10 cellular contexts compared by ENCODE assay signal in the genomic region with DNA sequence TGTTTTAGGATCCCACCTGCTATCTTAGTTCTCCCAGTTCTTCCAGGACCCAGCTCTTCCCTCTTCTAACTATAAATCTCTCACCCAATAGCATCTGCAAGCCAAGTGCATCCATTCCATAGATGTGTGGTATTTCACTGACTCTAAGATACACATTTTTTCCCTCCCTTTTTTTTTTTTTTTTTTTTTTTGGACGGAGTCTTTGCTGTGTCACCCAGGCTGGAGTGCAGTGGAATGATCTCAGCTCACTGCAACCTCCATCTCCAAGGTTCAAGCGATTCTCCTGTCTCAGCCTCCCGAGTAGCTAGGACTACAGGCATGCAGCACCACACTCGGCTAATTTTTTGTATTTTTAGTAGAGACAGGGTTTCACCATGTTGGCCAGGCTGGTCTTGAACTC. TPM values are rescaled to one million over a fixed set of nuclear protein-coding genes. Genes with fewer than 3 reads are reported as not detected.
DNase-seq lines count a peak whose midpoint lies in the region; ATAC-seq and TF ChIP-seq lines count a peak whose summit lies in the region.
"Not testable (repeated sequence)": the region's sequence is repeated elsewhere in the genome, so short reads cannot be mapped to it uniquely, and the experiment has no call there.
"Had no signal": no experiment of that assay in that cellular context is flagged by ENCODE, and none has a peak within 500 bp of the region (broad histone marks: within the 10 kb centered on the region; RNA-seq: fewer than 3 reads in every experiment).

No MANE protein-coding gene starts in this region.

- in situ Hi-C loops in IMR-90 (cut with MboI; ENCODE audit: low sequenced_read_pairs), result not testable (repeated sequence)

- H3K79me1 ChIP-seq in IMR-90 (ENCODE audit: low read depth in 1 of 2, low read length in 2 of 2), result peaks cover 13 to 41% of the 10 kb centered on the region in 2 experiments; a peak in 3 of 4 replicates

- not testable (repeated sequence) for H4K8ac ChIP-seq in IMR-90 (ENCODE audit: low read depth in 2 of 2, low read length in 2 of 2)

- not testable (repeated sequence) for H3K9me3 Mint-ChIP-seq in Calu3 (ENCODE audit: low read depth, unreplicated experiment)
- H3K9me3 Mint-ChIP-seq in activated naive CD4-positive, alpha-beta T cell treated with anti-CD3 and anti-CD28 coated beads, Interleukin-2, amount 10 ng/mL, durations not matched to agents 7 days and 5 days, result peaks cover 11% of the 10 kb centered on the region

- peak overlapping the region; percentile 82; the same call in 1 of the 2 replicates for H3K4me2 ChIP-seq in IMR-90 (ENCODE audit: low read depth, low read length)
- peak overlapping the region; percentile 93 for H3K4me2 ChIP-seq in SU-DHL-6 (ENCODE audit: low read depth, low read length, poor library complexity, severe bottlenecking)
- peak overlapping the region; percentile 88 for H3K4me2 ChIP-seq in hepatocyte
- H3K4me2 ChIP-seq in neural cell (ENCODE audit: low read length), result peak overlapping the region; percentile 90

- dilution Hi-C loops in IMR-90 (cut with HindIII; ENCODE audit: low sequenced_read_pairs, unreplicated experiment), result not testable (repeated sequence)

- H4K91ac ChIP-seq in IMR-90 (ENCODE audit: insufficient read depth, low read depth, low read length), result not testable (repeated sequence)

- H3K79me2 ChIP-seq in SU-DHL-6 (ENCODE audit: insufficient read depth, low read length), result peaks cover 36% of the 10 kb centered on the region
- H3K79me2 ChIP-seq in hepatocyte, result peaks cover 54% of the 10 kb centered on the region
- H3K79me2 ChIP-seq in neural cell (replicated peaks; ENCODE audit: insufficient read depth, low read length), result peaks cover 40% of the 10 kb centered on the region

- TF ChIP-seq POLR2A in IMR-90 (IDR thresholded peaks at IDR 0.05; ENCODE audit: low read depth, low read length); suprapubic skin (IDR thresholded peaks at IDR 0.05): not testable (repeated sequence)

- not testable (repeated sequence) for H3F3A ChIP-seq in SU-DHL-6 (ENCODE audit: insufficient read depth); neural cell (ENCODE audit: insufficient read depth, low read length, poor library complexity, severe bottlenecking)

- H2AK5ac ChIP-seq in IMR-90 (ENCODE audit: low read depth, low read length), result not testable (repeated sequence)

- TF ChIP-seq CTCF in Calu3 (IDR thresholded peaks at IDR 0.05; ENCODE audit: unreplicated experiment); IMR-90 (conservative IDR thresholded peaks at IDR 0.05; ENCODE audit: low read depth, low read length); SU-DHL-6 (IDR thresholded peaks at IDR 0.05; ENCODE audit: insufficient read depth, low read length, poor library complexity, severe bottlenecking); hepatocyte (IDR thresholded peaks at IDR 0.05; ENCODE audit: poor library complexity); neural cell (IDR thresholded peaks at IDR 0.05; ENCODE audit: poor library complexity, severe bottlenecking); suprapubic skin (IDR thresholded peaks at IDR 0.05): not testable (repeated sequence)

- not testable (repeated sequence) for H4K5ac ChIP-seq in IMR-90 (ENCODE audit: low read depth, low read length)

- H3K27ac Mint-ChIP-seq in Calu3 (ENCODE audit: unreplicated experiment), result peak overlapping the region; percentile 79
- H3K27ac Mint-ChIP-seq in activated naive CD4-positive, alpha-beta T cell treated with anti-CD3 and anti-CD28 coated beads, Interleukin-2, amount 10 ng/mL, durations not matched to agents 7 days and 5 days, result peak overlapping the region; percentile 93

- TF ChIP-seq EP300 in neural cell (conservative IDR thresholded peaks at IDR 0.05; ENCODE audit: poor library complexity, severe bottlenecking); suprapubic skin (IDR thresholded peaks at IDR 0.05): not testable (repeated sequence)

- 0 out of 2 replicates have a peak overlapping the region, but pooled peaks have one; percentile 22 for H3K4ac ChIP-seq in IMR-90 (ENCODE audit: low read depth, low read length)

- not testable (repeated sequence) for H3K56ac ChIP-seq in IMR-90 (ENCODE audit: extremely low read depth, insufficient read depth, low read length)

- H3K9ac ChIP-seq in IMR-90 (ENCODE audit: low read depth, low read length), result not testable (repeated sequence)
- H3K9ac ChIP-seq in SU-DHL-6 (ENCODE audit: low read length), result peak overlapping the region; percentile 93
- H3K9ac ChIP-seq in neural cell (ENCODE audit: low read length), result peak overlapping the region; percentile 97

- H3K4me1 ChIP-seq in IMR-90 (ENCODE audit: control insufficient read depth, insufficient read depth, low read length), result not testable (repeated sequence)
- H3K4me1 ChIP-seq in ectodermal cell (ENCODE audit: control insufficient read depth, insufficient read depth, low read length), result peaks cover 20% of the 10 kb centered on the region
- peaks cover 19% of the 10 kb centered on the region for H3K4me1 ChIP-seq in hepatocyte (ENCODE audit: insufficient read depth)
- peaks cover 44% of the 10 kb centered on the region for H3K4me1 ChIP-seq in suprapubic skin

- BruUV-seq in Calu3 (replicated peaks; lab: Mats Ljungman, UMichigan); IMR-90 (replicated peaks; lab: Mats Ljungman, UMichigan): not testable (repeated sequence)

- not testable (repeated sequence) for H2AFZ ChIP-seq in IMR-90 (replicated peaks; ENCODE audit: low read length, poor library complexity); SU-DHL-6 (ENCODE audit: low read depth, low read length, severe bottlenecking); hepatocyte; neural cell (ENCODE audit: low read depth, low read length)

- H3K4me3 Mint-ChIP-seq in Calu3 (ENCODE audit: low read depth, unreplicated experiment), result peak overlapping the region; percentile 89
- H3K4me3 Mint-ChIP-seq in activated naive CD4-positive, alpha-beta T cell treated with anti-CD3 and anti-CD28 coated beads, Interleukin-2, amount 10 ng/mL, durations not matched to agents 7 days and 5 days, result peak overlapping the region; percentile 97

- WGBS in IMR-90 (ENCODE audit: extremely low coverage in 2 of 2, insufficient read length in 1 of 2), 2 experiments, result no CpG with 5 or more reads among the region's 4 CpGs
- 80 to 89% methylated on average over 3 to 4 of the region's 4 CpGs for WGBS in ectodermal cell, 2 experiments
- WGBS in hepatocyte (ENCODE audit: low lambda C conversion rate, missing lambda C conversion rate), result 89% methylated on average over 4 of the region's 4 CpGs
- 55% methylated on average over 4 of the region's 4 CpGs for WGBS in suprapubic skin

- ATAC-seq in IMR-90 (ENCODE audit: low read depth), result not testable (repeated sequence)

- H2BK120ac ChIP-seq in IMR-90 (ENCODE audit: low read depth, low read length), result not testable (repeated sequence)

- not testable (repeated sequence) for H3K9me1 ChIP-seq in IMR-90 (ENCODE audit: insufficient read depth, low read length)

- H2BK20ac ChIP-seq in IMR-90 (ENCODE audit: low read depth, low read length), result not testable (repeated sequence)

- H3K27me3 Mint-ChIP-seq in Calu3 (ENCODE audit: unreplicated experiment); activated naive CD4-positive, alpha-beta T cell treated with anti-CD3 and anti-CD28 coated beads, Interleukin-2, amount 10 ng/mL, durations not matched to agents 7 days and 5 days: not testable (repeated sequence)

- H3K9me3 ChIP-seq in IMR-90 (ENCODE audit: control insufficient read depth, insufficient read depth, low read length); SU-DHL-6 (ENCODE audit: insufficient read depth, low read length); ectodermal cell (ENCODE audit: control insufficient read depth, low read length); hepatocyte (ENCODE audit: low read depth); neural cell (ENCODE audit: low read length); suprapubic skin: not testable (repeated sequence)

- H3K4me1 Mint-ChIP-seq in Calu3 (ENCODE audit: low read depth, unreplicated experiment), result peaks cover 26% of the 10 kb centered on the region
- peaks cover 70% of the 10 kb centered on the region for H3K4me1 Mint-ChIP-seq in activated naive CD4-positive, alpha-beta T cell treated with anti-CD3 and anti-CD28 coated beads, Interleukin-2, amount 10 ng/mL, durations not matched to agents 7 days and 5 days

- not testable (repeated sequence) for H2BK15ac ChIP-seq in IMR-90 (ENCODE audit: low read depth, low read length)

- not testable (repeated sequence) for H4K20me1 ChIP-seq in IMR-90 (ENCODE audit: insufficient read depth, low read length); SU-DHL-6 (ENCODE audit: low read depth, low read length); hepatocyte (ENCODE audit: insufficient read depth, poor library complexity, severe bottlenecking); neural cell (ENCODE audit: insufficient read depth)

- H2BK5ac ChIP-seq in IMR-90 (ENCODE audit: low read depth, low read length, poor library complexity, severe bottlenecking), result not testable (repeated sequence)

- POLR2A ChIA-PET in IMR-90 (lab: Charles Lee; ENCODE audit: unreplicated experiment), result not testable (repeated sequence)

- intact Hi-C loops in Calu3 (cut with micrococcal nuclease; ENCODE audit: unreplicated experiment); IMR-90 (cut with micrococcal nuclease): not testable (repeated sequence)

- H3K23ac ChIP-seq in IMR-90 (ENCODE audit: low read depth, low read length), result 0 out of 2 replicates have a peak overlapping the region, but pooled peaks have one; percentile 11

- not testable (repeated sequence) for H3K27me3 ChIP-seq in IMR-90 (ENCODE audit: control insufficient read depth, insufficient read depth, low read length); SU-DHL-6 (ENCODE audit: low read length); ectodermal cell (ENCODE audit: control insufficient read depth, insufficient read depth, low read length, poor library complexity, severe bottlenecking); hepatocyte; neural cell (ENCODE audit: insufficient read depth, low read depth, low read length); suprapubic skin

- CTCF ChIA-PET in Calu3 (lab: Charles Lee), result interaction anchor here (0.7 to 0.8 kb wide), 2 partner anchors 32 to 40 kb away, joined by 3 to 6 read pairs; no protein-coding TSS in a partner anchor
- CTCF ChIA-PET in IMR-90 (lab: Yijun Ruan, JAX), result not testable (repeated sequence)
- CTCF ChIA-PET in activated naive CD4-positive, alpha-beta T cell treated with anti-CD3 and anti-CD28 coated beads, Interleukin-2, amount 10 ng/mL, durations not matched to agents 7 days and 5 days (lab: Charles Lee), result interaction anchor here (0.8 to 5.3 kb wide), 5 partner anchors 10 to 49 kb away, joined by 3 to 49 read pairs (median 12); a partner anchor contains a TSS

- peaks cover 72% of the 10 kb centered on the region for H3K36me3 Mint-ChIP-seq in Calu3 (ENCODE audit: insufficient read depth, unreplicated experiment)
- H3K36me3 Mint-ChIP-seq in activated naive CD4-positive, alpha-beta T cell treated with anti-CD3 and anti-CD28 coated beads, Interleukin-2, amount 10 ng/mL, durations not matched to agents 7 days and 5 days, result peaks cover 60% of the 10 kb centered on the region

- H3K27ac ChIP-seq in IMR-90 (ENCODE audit: insufficient read depth, low read length); SU-DHL-6 (ENCODE audit: low read depth, low read length); ectodermal cell (ENCODE audit: insufficient read depth, low read depth, low read length, poor library complexity, severe bottlenecking); neural cell (ENCODE audit: low read length); suprapubic skin: not testable (repeated sequence)
- H3K27ac ChIP-seq in hepatocyte, result peak overlapping the region; percentile 87

- not testable (repeated sequence) for H3K18ac ChIP-seq in IMR-90 (ENCODE audit: low read depth, low read length)

- H3K4me3 ChIP-seq in IMR-90 (ENCODE audit: insufficient read depth, low read depth, low read length), result not testable (repeated sequence)
- H3K4me3 ChIP-seq in SU-DHL-6 (ENCODE audit: insufficient read depth, low read length, poor library complexity, severe bottlenecking) (peak overlapping the region; percentile 98), ectodermal cell (ENCODE audit: insufficient read depth, low read depth, low read length) (peak overlapping the region; percentile 89), hepatocyte (peak overlapping the region; percentile 90), neural cell (ENCODE audit: low read length) (peak overlapping the region; percentile 98), suprapubic skin (peak overlapping the region; percentile 84)

- peaks cover 19% of the 10 kb centered on the region for H3K36me3 ChIP-seq in IMR-90 (ENCODE audit: control insufficient read depth, insufficient read depth, low read length)
- peaks cover 18% of the 10 kb centered on the region; the same call in 1 of the 2 replicates for H3K36me3 ChIP-seq in SU-DHL-6 (ENCODE audit: low read length)
- H3K36me3 ChIP-seq in ectodermal cell (ENCODE audit: control insufficient read depth, insufficient read depth, low read length), result peaks cover 28% of the 10 kb centered on the region
- not testable (repeated sequence) for H3K36me3 ChIP-seq in hepatocyte (replicated peaks; ENCODE audit: insufficient read depth, low read depth); neural cell (ENCODE audit: insufficient read depth, low read length)
- peaks cover 36% of the 10 kb centered on the region for H3K36me3 ChIP-seq in suprapubic skin

- H3K9me2 ChIP-seq in SU-DHL-6 (replicated peaks; ENCODE audit: insufficient read depth, low read length); hepatocyte (replicated peaks; ENCODE audit: insufficient read depth); neural cell (ENCODE audit: insufficient read depth, low read length): not testable (repeated sequence)

- not testable (repeated sequence) for H2AK9ac ChIP-seq in IMR-90 (replicated peaks; ENCODE audit: low read depth, low read length, poor library complexity)

- H3K14ac ChIP-seq in IMR-90 (replicated peaks; ENCODE audit: low read depth, low read length), result peak overlapping the region; percentile 48; the same call in 1 of the 2 replicates

- DNase-seq in Calu3; IMR-90; activated naive CD4-positive, alpha-beta T cell treated with anti-CD3 and anti-CD28 coated beads, Interleukin-2, amount 10 ng/mL, durations not matched to agents 7 days and 5 days; hepatocyte (ENCODE audit: low spot score); suprapubic skin (ENCODE audit: low spot score in 2 of 2): not testable (repeated sequence)

- not testable (repeated sequence) for TF ChIP-seq RAD21 in IMR-90 (IDR thresholded peaks at IDR 0.05; ENCODE audit: low read length); neural cell (conservative IDR thresholded peaks at IDR 0.05)

RNA-seq across cellular contexts. Expression of a gene that starts 1.7 kb away (rescaled TPM):
- total RNA-seq in Calu3 (2022), result 51.3 and 53.8 TPM in 2 replicates
- 18.6 and 25.6 TPM in 2 replicates for total RNA-seq in IMR-90 (2012; rRNA removed)
- polyA plus RNA-seq in IMR-90 (2012; rRNA removed), result 14.3 and 15.4 TPM in 2 replicates
- polyA plus RNA-seq in IMR-90 (2012; cell fraction: cytosol; rRNA removed), result 4.9 and 7.1 TPM in 2 replicates
- 19.9 and 31.5 TPM in 2 replicates for polyA plus RNA-seq in IMR-90 (2012; cell fraction: nucleus; rRNA removed; ENCODE audit: low replicate concordance)
- polyA plus RNA-seq in ectodermal cell (2013, experiment 1 of 4), result 39.3 TPM
- 39.3 TPM for polyA plus RNA-seq in ectodermal cell (2013, experiment 2 of 4)
- polyA plus RNA-seq in ectodermal cell (2013, experiment 3 of 4), result 26.2 TPM
- 26.2 TPM for polyA plus RNA-seq in ectodermal cell (2013, experiment 4 of 4)
- 11.9 and 13.6 TPM in 2 replicates for total RNA-seq in hepatocyte
- polyA plus RNA-seq in hepatocyte, result 8.5 and 10.6 TPM in 2 replicates
- polyA plus RNA-seq in neural cell, result 9.0 and 15.8 TPM in 2 replicates
- 20.4 and 31.4 TPM in 2 replicates for polyA minus RNA-seq in neural cell
- total RNA-seq in suprapubic skin, result 10 to 100 TPM; 13.7 to 36.5 (median 25.3) TPM

RNA-seq across cellular contexts. Expression of a gene that starts 5.1 kb away (rescaled TPM):
- total RNA-seq in Calu3 (2022) (48.4 and 49.3 TPM in 2 replicates), IMR-90 (2012; rRNA removed) (not detected in 2 replicates), hepatocyte (19.8 and 21.0 TPM in 2 replicates), suprapubic skin (10 to 100 TPM in 2 of 4 donors, 1 to 10 TPM in 2; 3.3 to 11.0 (median 8.1) TPM)
- polyA plus RNA-seq in IMR-90 (2012; rRNA removed) (0.07 TPM in 1 of 2 replicates, not detected in the other), hepatocyte (9.1 and 15.6 TPM in 2 replicates), neural cell (not detected in 2 replicates)
- polyA plus RNA-seq in IMR-90 (2012; cell fraction: cytosol; rRNA removed), result 0.42 TPM in 1 of 2 replicates, not detected in the other
- polyA plus RNA-seq in IMR-90 (2012; cell fraction: nucleus; rRNA removed; ENCODE audit: low replicate concordance), result 0.05 and 0.06 TPM in 2 replicates
- 2.1 TPM for polyA plus RNA-seq in ectodermal cell (2013, experiment 1 of 4)
- 2.6 TPM for polyA plus RNA-seq in ectodermal cell (2013, experiment 2 of 4)
- polyA plus RNA-seq in ectodermal cell (2013, experiment 3 of 4), result 0.91 TPM
- 1.1 TPM for polyA plus RNA-seq in ectodermal cell (2013, experiment 4 of 4)
- not detected in 2 replicates for polyA minus RNA-seq in neural cell
- total RNA-seq: vagina had no signal

RNA-seq across cellular contexts. Expression of a gene that starts 26.0 kb away (rescaled TPM):
- total RNA-seq in Calu3 (2022), result 0.34 and 0.61 TPM in 2 replicates
- total RNA-seq in IMR-90 (2012; rRNA removed), result not detected in 2 replicates
- not detected in 2 replicates for polyA plus RNA-seq in IMR-90 (2012; rRNA removed)
- not detected in 2 replicates for polyA plus RNA-seq in IMR-90 (2012; cell fraction: cytosol; rRNA removed)
- polyA plus RNA-seq in IMR-90 (2012; cell fraction: nucleus; rRNA removed; ENCODE audit: low replicate concordance), result not detected in 2 replicates
- polyA plus RNA-seq in ectodermal cell (2013, experiment 1 of 4), result not detected
- polyA plus RNA-seq in ectodermal cell (2013, experiment 2 of 4), result not detected
- 0.11 TPM for polyA plus RNA-seq in ectodermal cell (2013, experiment 3 of 4)
- 0.12 TPM for polyA plus RNA-seq in ectodermal cell (2013, experiment 4 of 4)
- 0.04 TPM in 1 of 2 replicates, not detected in the other for total RNA-seq in hepatocyte
- polyA plus RNA-seq in hepatocyte, result 0.07 TPM in 1 of 2 replicates, not detected in the other
- polyA plus RNA-seq in neural cell, result 0.20 TPM in 1 of 2 replicates, not detected in the other
- polyA minus RNA-seq in neural cell, result not detected in 2 replicates
- total RNA-seq in suprapubic skin, result under 1 TPM in 1 of 4 donors, not detected in 3; 0.64 TPM
- total RNA-seq: renal cortical epithelial cell, vagina had no signal

RNA-seq across cellular contexts. Expression of a gene that starts 26.6 kb away (rescaled TPM):
- total RNA-seq in Calu3 (2022) (109 and 116 TPM in 2 replicates), IMR-90 (2012; rRNA removed) (60.0 and 64.9 TPM in 2 replicates), hepatocyte (224 and 233 TPM in 2 replicates), suprapubic skin (100 to 1,000 TPM; 136 to 177 (median 166) TPM)
- polyA plus RNA-seq in IMR-90 (2012; rRNA removed) (109 and 111 TPM in 2 replicates), hepatocyte (217 and 243 TPM in 2 replicates), neural cell (12.8 and 16.5 TPM in 2 replicates)
- polyA plus RNA-seq in IMR-90 (2012; cell fraction: cytosol; rRNA removed), result 98.8 and 119 TPM in 2 replicates
- polyA plus RNA-seq in IMR-90 (2012; cell fraction: nucleus; rRNA removed; ENCODE audit: low replicate concordance), result 202 and 254 TPM in 2 replicates
- polyA plus RNA-seq in ectodermal cell (2013, experiment 1 of 4), result 59.5 TPM
- polyA plus RNA-seq in ectodermal cell (2013, experiment 2 of 4), result 60.5 TPM
- polyA plus RNA-seq in ectodermal cell (2013, experiment 3 of 4), result 53.6 TPM
- polyA plus RNA-seq in ectodermal cell (2013, experiment 4 of 4), result 66.3 TPM
- 6.8 and 10.8 TPM in 2 replicates for polyA minus RNA-seq in neural cell
